11 cellular contexts compared by ENCODE assay signal in genomic region chr18:44681611-44682010, GRCh38. TPM values are rescaled to one million over a fixed set of nuclear protein-coding genes. Genes with fewer than 3 reads are reported as not detected.
DNase-seq lines count a peak whose midpoint lies in the region; ATAC-seq and TF ChIP-seq lines count a peak whose summit lies in the region.
"Had no signal": no experiment of that assay in that cellular context is flagged by ENCODE, and none has a peak within 500 bp of the region (broad histone marks: within the 10 kb centered on the region; RNA-seq: fewer than 3 reads in every experiment).

No MANE protein-coding gene starts in this region.

- no peaks in the 10 kb centered on the region for H3K36me3 ChIP-seq in BJ (ENCODE audit: control insufficient read depth, insufficient read depth, low read length)
- H3K36me3 ChIP-seq in KMS-11 (ENCODE audit: insufficient read depth) = no peaks in the 10 kb centered on the region
- H3K36me3 ChIP-seq in endocrine pancreas (ENCODE audit: control insufficient read depth, insufficient read depth, low read length) = no peaks in the 10 kb centered on the region
- no peaks in the 10 kb centered on the region for H3K36me3 ChIP-seq in trophoblast cell (ENCODE audit: control insufficient read depth in 1 of 2, insufficient read depth in 2 of 2, low read length in 2 of 2)

- H3K23ac ChIP-seq in trophoblast cell (ENCODE audit: low read length) = no peak overlapping the region

- H4K91ac ChIP-seq in trophoblast cell (ENCODE audit: low read depth, low read length) = no peak overlapping the region

- peak overlapping the region; percentile 92 for H3K27ac ChIP-seq in KMS-11
- H3K27ac ChIP-seq in trophoblast cell (ENCODE audit: low read depth, low read length) = no peak overlapping the region

- no CpG with 5 or more reads among the region's 5 CpGs for WGBS in trophoblast cell (ENCODE audit: extremely low coverage, insufficient coverage, insufficient read length)

- H4K12ac ChIP-seq in trophoblast cell (ENCODE audit: low read depth, low read length) = no peak overlapping the region

- POLR2A ChIA-PET in BJ (lab: Charles Lee) = no interaction called here

- H3K18ac ChIP-seq in trophoblast cell (ENCODE audit: low read length) = no peak overlapping the region

- H3K4me2 ChIP-seq in KMS-11 (peak overlapping the region; percentile 89), trophoblast cell (ENCODE audit: low read length) (peak overlapping the region; percentile 97)

- no peaks in the 10 kb centered on the region for H4K20me1 ChIP-seq in KMS-11 (ENCODE audit: insufficient read depth)

- ATAC-seq in GM21786 (IDR thresholded peaks at IDR 0.05; ENCODE audit: unreplicated experiment) = no peak
- no peak for ATAC-seq in GM18858 (IDR thresholded peaks at IDR 0.05; ENCODE audit: unreplicated experiment)
- ATAC-seq in GM18870 (IDR thresholded peaks at IDR 0.05; ENCODE audit: unreplicated experiment) = no peak
- no peak for ATAC-seq in omental fat pad (ENCODE audit: low FRiP score)
- ATAC-seq: activated naive CD8-positive, alpha-beta T cell treated with anti-CD3 and anti-CD28 coated beads, Interleukin-2, amount 50 U/mL, for 24 hours; K562 had no signal

- no peak overlapping the region for H2AK5ac ChIP-seq in trophoblast cell (ENCODE audit: low read length)

- H2AFZ ChIP-seq in KMS-11 (ENCODE audit: low read depth) (no peak overlapping the region), trophoblast cell (ENCODE audit: insufficient read depth, low read length, poor library complexity) (no peak overlapping the region)

- no peak overlapping the region for H3K14ac ChIP-seq in trophoblast cell (ENCODE audit: low read length)

- DNase-seq in BJ (ENCODE audit: low read depth) = no peak
- no peak for DNase-seq in trophoblast cell
- no peak for DNase-seq in omental fat pad (ENCODE audit: low spot score)
- DNase-seq: activated naive CD8-positive, alpha-beta T cell treated with anti-CD3 and anti-CD28 coated beads, Interleukin-2, amount 50 U/mL, for 24 hours; T-helper 9 cell had no signal

- CTCF ChIA-PET in BJ (lab: Yijun Ruan, JAX) = no interaction called here

- no peak overlapping the region for H2BK5ac ChIP-seq in trophoblast cell (ENCODE audit: low read depth, low read length, poor library complexity)

- H3K4ac ChIP-seq in trophoblast cell (ENCODE audit: low read depth, low read length) = no peak overlapping the region

- H2BK120ac ChIP-seq in trophoblast cell (ENCODE audit: insufficient read depth, low read length, poor library complexity) = no peak overlapping the region

- peaks cover 49% of the 10 kb centered on the region for H3K4me1 ChIP-seq in KMS-11 (ENCODE audit: low read depth, poor library complexity, severe bottlenecking)
- H3K4me1 ChIP-seq in endocrine pancreas (ENCODE audit: control insufficient read depth, insufficient read depth, low read length) = no peaks in the 10 kb centered on the region
- peaks cover 8 to 18% of the 10 kb centered on the region in 2 experiments for H3K4me1 ChIP-seq in trophoblast cell (ENCODE audit: control insufficient read depth in 1 of 2, insufficient read depth in 2 of 2, low read length in 2 of 2)

- peaks cover 17% of the 10 kb centered on the region for H3K79me1 ChIP-seq in trophoblast cell (ENCODE audit: low read length)

- peak overlapping the region; percentile 98 for H3K9ac ChIP-seq in KMS-11
- H3K9ac ChIP-seq in endocrine pancreas (ENCODE audit: control insufficient read depth, insufficient read depth, low read length) = no peak overlapping the region
- no peak overlapping the region for H3K9ac ChIP-seq in trophoblast cell (ENCODE audit: low read length)

- no peaks in the 10 kb centered on the region; the same call in 1 of the 2 replicates for H3K27me3 ChIP-seq in BJ (ENCODE audit: control insufficient read depth, insufficient read depth, low read length)
- no peaks in the 10 kb centered on the region for H3K27me3 ChIP-seq in KMS-11 (ENCODE audit: insufficient read depth, low read depth)
- H3K27me3 ChIP-seq in endocrine pancreas (ENCODE audit: control insufficient read depth, insufficient read depth, low read length) = no peaks in the 10 kb centered on the region
- H3K27me3 ChIP-seq in trophoblast cell (ENCODE audit: insufficient read depth, low read length) = no peaks in the 10 kb centered on the region

- H4K8ac ChIP-seq in trophoblast cell (ENCODE audit: low read depth, low read length) = no peak overlapping the region

- no peak for TF ChIP-seq CTCF in BJ (IDR thresholded peaks at IDR 0.05; ENCODE audit: insufficient read depth, low read depth, low read length)
- no peak for TF ChIP-seq CTCF in KMS-11 (conservative IDR thresholded peaks at IDR 0.05; ENCODE audit: low read depth, low read length)
- TF ChIP-seq CTCF in omental fat pad (IDR thresholded peaks at IDR 0.05) = no peak

- no peak overlapping the region for H2BK12ac ChIP-seq in trophoblast cell (ENCODE audit: low read length)

- H3K79me2 ChIP-seq in KMS-11 (ENCODE audit: insufficient read depth, low read depth) = peaks cover 70% of the 10 kb centered on the region
- H3K79me2 ChIP-seq in trophoblast cell (ENCODE audit: control insufficient read depth, insufficient read depth, low read length, poor library complexity) = peaks cover 9% of the 10 kb centered on the region

- H3K4me3 ChIP-seq in BJ (ENCODE audit: low read depth, low read length) (peak overlapping the region; percentile 82), KMS-11 (IDR thresholded peaks at IDR 0.05; ENCODE audit: insufficient read depth, low read depth, low read length) (no peak overlapping the region), endocrine pancreas (ENCODE audit: control insufficient read depth, insufficient read depth, low read length) (peak overlapping the region; percentile 97), trophoblast cell (ENCODE audit: low read depth, low read length) (no peak overlapping the region)
- H3K4me3 ChIP-seq: K562 had no signal

- H3K9me3 ChIP-seq in endocrine pancreas (ENCODE audit: control insufficient read depth, low read length) (no peaks in the 10 kb centered on the region), trophoblast cell (ENCODE audit: insufficient read depth, low read depth, low read length) (no peaks in the 10 kb centered on the region)

RNA-seq across cellular contexts. Expression of gene SETBP1, which starts 0.9 kb away (rescaled TPM):
- polyA plus RNA-seq in BJ (2011; rRNA removed) = 2.6 and 2.9 TPM in 2 replicates
- polyA minus RNA-seq in BJ (2011; rRNA and poly(A)+ RNA removed) = 4.7 and 5.9 TPM in 2 replicates
- polyA plus RNA-seq in trophoblast cell (2013) = 6.5 and 7.2 TPM in 2 replicates
- 10 to 100 TPM; 14.5 to 34.2 (median 19.3) TPM for total RNA-seq in omental fat pad

Comparison
In these comparisons a context has a peak if more than half of its experiments do, and no peak if none do; other contexts are left out.
1. H3K4me3 ChIP-seq: peak in BJ (single experiment) and endocrine pancreas (single experiment); none in KMS-11 (single experiment) and trophoblast cell (single experiment).